ENCODE assay signal across 22 cellular contexts in the genomic region with DNA sequence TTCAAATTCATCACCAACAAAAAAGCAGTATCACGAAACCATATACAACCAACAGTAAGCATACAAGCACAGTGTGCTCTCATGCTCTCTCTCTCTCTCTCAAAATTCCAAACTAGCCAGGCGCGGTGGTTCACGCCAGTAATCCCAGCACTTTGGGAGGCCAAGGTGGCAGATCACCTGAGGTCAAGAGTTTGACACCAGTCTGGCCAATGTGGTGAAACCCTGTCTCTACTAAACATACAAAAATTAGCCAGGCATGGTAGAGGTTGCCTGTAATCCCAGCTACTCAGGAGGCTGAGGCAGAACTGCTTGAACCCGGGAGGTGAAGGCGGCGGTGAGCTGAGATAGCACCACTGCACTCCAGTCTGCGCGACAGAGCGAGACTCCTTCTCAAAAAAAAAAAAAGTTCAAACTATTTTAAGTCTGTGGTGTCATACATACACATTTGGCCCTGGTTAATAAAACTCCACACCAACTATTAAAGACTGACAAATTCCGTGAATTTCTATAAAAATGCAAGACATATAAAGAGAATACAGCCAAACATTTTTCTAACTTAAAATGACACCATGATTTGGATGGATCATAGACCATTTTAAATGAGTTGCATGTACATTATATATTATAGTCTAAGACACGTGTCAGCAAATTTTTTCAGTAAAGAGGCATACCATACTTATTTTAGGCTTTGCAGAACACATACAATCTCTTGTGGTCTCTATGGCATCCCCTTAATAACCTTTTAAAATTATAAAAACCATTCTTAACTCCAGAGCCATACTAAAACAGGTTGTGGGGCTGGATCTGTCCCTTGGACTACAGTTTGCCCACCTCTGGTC. TPM values are rescaled to one million over a fixed set of nuclear protein-coding genes. Genes with fewer than 3 reads are reported as not detected.
A peak's percentile ranks its signal among the peaks of the same experiment; 100 is the strongest.
DNase-seq lines count a peak whose midpoint lies in the region; ATAC-seq, FAIRE-seq and TF ChIP-seq lines count a peak whose summit lies in the region.
"Had no signal": no experiment of that assay in that cellular context is flagged by ENCODE, and none has a peak within 500 bp of the region (broad histone marks: within the 10 kb centered on the region; RNA-seq: fewer than 3 reads in every experiment).

No MANE protein-coding gene starts in this region.

- ATAC-seq in natural killer cell = no peak
- ATAC-seq in natural killer cell treated with Interleukin-12 subunit alpha and Interleukin-12 subunit beta and Interleukin-15 and Interleukin-18, amount 100 ng/mL, for 72 hours = no peak
- peak; percentile 49 for ATAC-seq in K562
- ATAC-seq in right lobe of liver = peak; percentile 9 to 44 (median 26)
- no peak for ATAC-seq in stimulated activated naive CD8-positive, alpha-beta T cell treated with anti-CD3 and anti-CD28 coated beads, Interleukin-15, amount 100 ng/mL, for 72 hours
- ATAC-seq in HG02678 (IDR thresholded peaks at IDR 0.05; ENCODE audit: unreplicated experiment) = no peak
- ATAC-seq: activated CD8-positive, alpha-beta memory T cell treated with anti-CD3 and anti-CD28 coated beads, Interleukin-2, amount 10 ng/mL, durations not matched to agents 7 days and 5 days had no signal

- H3K4me3 ChIP-seq in K562 (no peak overlapping the region), right lobe of liver (no peak overlapping the region), tibial artery (no peak overlapping the region)
- H3K4me3 ChIP-seq: vagina had no signal

- peak overlapping the region; percentile 59 to 70 for H3K27ac Mint-ChIP-seq in natural killer cell
- no peak overlapping the region for H3K27ac Mint-ChIP-seq in natural killer cell treated with Interleukin-12 subunit alpha and Interleukin-12 subunit beta and Interleukin-15 and Interleukin-18, amount 100 ng/mL, for 72 hours
- peak overlapping the region in 1 of 2 donors; percentile 28 for H3K27ac Mint-ChIP-seq in stimulated activated naive CD8-positive, alpha-beta T cell treated with anti-CD3 and anti-CD28 coated beads, Interleukin-15, amount 100 ng/mL, for 72 hours
- H3K27ac Mint-ChIP-seq: activated CD8-positive, alpha-beta memory T cell treated with anti-CD3 and anti-CD28 coated beads, Interleukin-2, amount 10 ng/mL, durations not matched to agents 7 days and 5 days had no signal

- no peak overlapping the region for H3K4me3 Mint-ChIP-seq in natural killer cell
- no peak overlapping the region for H3K4me3 Mint-ChIP-seq in natural killer cell treated with Interleukin-12 subunit alpha and Interleukin-12 subunit beta and Interleukin-15 and Interleukin-18, amount 100 ng/mL, for 72 hours
- H3K4me3 Mint-ChIP-seq in stimulated activated naive CD8-positive, alpha-beta T cell treated with anti-CD3 and anti-CD28 coated beads, Interleukin-15, amount 100 ng/mL, for 72 hours = no peak overlapping the region
- H3K4me3 Mint-ChIP-seq: activated CD8-positive, alpha-beta memory T cell treated with anti-CD3 and anti-CD28 coated beads, Interleukin-2, amount 10 ng/mL, durations not matched to agents 7 days and 5 days; central memory CD8-positive, alpha-beta T cell had no signal

- TF ChIP-seq POLR2A in K562 (conservative IDR thresholded peaks at IDR 0.05) (no peak), right lobe of liver (IDR thresholded peaks at IDR 0.05) (no peak)

- TF ChIP-seq CTCF in natural killer cell (IDR thresholded peaks at IDR 0.05) = no peak
- no peak for TF ChIP-seq CTCF in K562 (IDR thresholded peaks at IDR 0.05 in 2 of 3, conservative IDR thresholded peaks at IDR 0.05 in 1 of 3; ENCODE audit: insufficient read depth in 2 of 3, low read depth in 1 of 3, low read length in 3 of 3)
- no peak for TF ChIP-seq CTCF in right lobe of liver (IDR thresholded peaks at IDR 0.05)
- TF ChIP-seq CTCF in tibial artery (IDR thresholded peaks at IDR 0.05) = no peak

- no peaks in the 10 kb centered on the region for H3K27me3 Mint-ChIP-seq in natural killer cell (ENCODE audit: low read depth in 2 of 2)
- no peaks in the 10 kb centered on the region for H3K27me3 Mint-ChIP-seq in natural killer cell treated with Interleukin-12 subunit alpha and Interleukin-12 subunit beta and Interleukin-15 and Interleukin-18, amount 100 ng/mL, for 72 hours
- no peaks in the 10 kb centered on the region for H3K27me3 Mint-ChIP-seq in stimulated activated naive CD8-positive, alpha-beta T cell treated with anti-CD3 and anti-CD28 coated beads, Interleukin-15, amount 100 ng/mL, for 72 hours
- H3K27me3 Mint-ChIP-seq: activated CD8-positive, alpha-beta memory T cell treated with anti-CD3 and anti-CD28 coated beads, Interleukin-2, amount 10 ng/mL, durations not matched to agents 7 days and 5 days; central memory CD8-positive, alpha-beta T cell had no signal

- H3K9ac ChIP-seq in K562 (ENCODE audit: insufficient read depth in 1 of 2, low read depth in 2 of 2, low read length in 2 of 2) = no peak overlapping the region

- H3K9me3 ChIP-seq in K562 (replicated peaks; ENCODE audit: control insufficient read depth, insufficient read depth, low read depth, low read length) = no peaks in the 10 kb centered on the region
- no peaks in the 10 kb centered on the region for H3K9me3 ChIP-seq in right lobe of liver
- no peaks in the 10 kb centered on the region for H3K9me3 ChIP-seq in tibial artery
- H3K9me3 ChIP-seq: vagina had no signal

- no peak overlapping the region for H3K4me2 ChIP-seq in K562 (ENCODE audit: insufficient read depth, low read length)

- no peak for FAIRE-seq in K562 (lab: Jason Lieb, UNC)

- no peaks in the 10 kb centered on the region for H3K9me3 Mint-ChIP-seq in natural killer cell
- no peaks in the 10 kb centered on the region for H3K9me3 Mint-ChIP-seq in natural killer cell treated with Interleukin-12 subunit alpha and Interleukin-12 subunit beta and Interleukin-15 and Interleukin-18, amount 100 ng/mL, for 72 hours
- H3K9me3 Mint-ChIP-seq in stimulated activated naive CD8-positive, alpha-beta T cell treated with anti-CD3 and anti-CD28 coated beads, Interleukin-15, amount 100 ng/mL, for 72 hours = no peaks in the 10 kb centered on the region
- H3K9me3 Mint-ChIP-seq: central memory CD8-positive, alpha-beta T cell had no signal

- WGBS in K562 (ENCODE audit: insufficient coverage, low coverage, missing lambda C conversion rate) = 59% methylated on average over 10 of the region's 12 CpGs
- 78% methylated on average over 12 of the region's 12 CpGs for WGBS in right lobe of liver (ENCODE audit: insufficient coverage, low coverage, low lambda C conversion rate, missing lambda C conversion rate)

- H3K27ac ChIP-seq in K562 (ENCODE audit: extremely low read depth, low read depth, low read length) (no peak overlapping the region), right lobe of liver (peak overlapping the region in 1 of 3 donors; percentile 20), tibial artery (no peak overlapping the region)
- H3K27ac ChIP-seq: RWPE1, vagina had no signal

- peaks cover 0 to 4% of the 10 kb centered on the region in 2 experiments; a peak in 3 of 5 replicates for H3K4me1 ChIP-seq in K562 (replicated peaks in 1 of 2; ENCODE audit: control insufficient read depth in 2 of 2, insufficient read depth in 2 of 2, low read length in 2 of 2)
- H3K4me1 ChIP-seq in right lobe of liver = peaks cover 0 to 42% (median 10%) of the 10 kb centered on the region in 4 donors
- peaks cover 0 to 30% (median 3%) of the 10 kb centered on the region in 4 donors for H3K4me1 ChIP-seq in tibial artery

- H3K9me1 ChIP-seq in K562 (ENCODE audit: control insufficient read depth, insufficient read depth, low read length) = no peaks in the 10 kb centered on the region

- no TSS peak for BruUV-seq in K562 (replicated peaks; lab: Mats Ljungman, UMichigan)

- CTCF ChIA-PET in K562 (lab: Yijun Ruan, JAX; ENCODE audit: low intra/inter-chr PET ratio) = no interaction called here

- no peak for TF ChIP-seq RAD21 in K562 (CRISPR knock-in tag; conservative IDR thresholded peaks at IDR 0.05 in 1 of 2, IDR thresholded peaks at IDR 0.05 in 1 of 2)

- TF ChIP-seq EP300 in K562 (IDR thresholded peaks at IDR 0.05; ENCODE audit: low read length) = no peak

- intact Hi-C loops in natural killer cell (cut with micrococcal nuclease) (no loop called here), K562 (cut with micrococcal nuclease) (no loop called here), right lobe of liver (cut with DNase I) (no loop called here), tibial artery (cut with DNase I; ENCODE audit: low total_unique reads) (no loop called here)

- H3K36me3 Mint-ChIP-seq in natural killer cell = no peaks in the 10 kb centered on the region
- H3K36me3 Mint-ChIP-seq in natural killer cell treated with Interleukin-12 subunit alpha and Interleukin-12 subunit beta and Interleukin-15 and Interleukin-18, amount 100 ng/mL, for 72 hours = no peaks in the 10 kb centered on the region

- DNase-seq in natural killer cell (no peak), K562 (ENCODE audit: extremely low read depth in 1 of 4, low spot score in 3 of 4) (no peak), right lobe of liver (peak in 1 of 3 donors; percentile 49), tibial artery (no peak)
- no peak for DNase-seq in natural killer cell treated with Interleukin-12 subunit alpha and Interleukin-12 subunit beta and Interleukin-15 and Interleukin-18, amount 100 ng/mL, for 72 hours (ENCODE audit: low spot score)
- no peak for DNase-seq in stimulated activated naive CD4-positive, alpha-beta T cell treated with Interleukin-2 at 50 U/mL for 16 hours (lab: John Stamatoyannopoulos, UW)
- no peak for DNase-seq in stimulated activated naive CD8-positive, alpha-beta T cell treated with anti-CD3 and anti-CD28 coated beads, Interleukin-15, amount 100 ng/mL, for 72 hours
- DNase-seq: activated CD4-positive, alpha-beta T cell treated with anti-CD3 and anti-CD28 coated beads for 4 hours; activated CD8-positive, alpha-beta memory T cell treated with anti-CD3 and anti-CD28 coated beads, Interleukin-2, amount 10 ng/mL, durations not matched to agents 7 days and 5 days; activated effector memory CD4-positive, alpha-beta T cell treated with Interleukin-2 at 50 U/mL for 16 hours; DMS79; effector CD8-positive, alpha-beta T cell; KG1; NCI-H1092 treated with DMSO at 0.1 percent for 48 hours; NCI-H526; posterior cingulate gyrus; stimulated activated CD4-positive, alpha-beta T cell treated with anti-CD3 and anti-CD28 coated beads, Interleukin-4, amount 100 ng/mL, for 4 hours; SW 1271 had no signal

- in situ Hi-C loops in K562 (cut with MboI) = no loop called here

- H3K4me1 Mint-ChIP-seq in natural killer cell = peaks cover 65 to 77% of the 10 kb centered on the region in 2 donors
- H3K4me1 Mint-ChIP-seq in natural killer cell treated with Interleukin-12 subunit alpha and Interleukin-12 subunit beta and Interleukin-15 and Interleukin-18, amount 100 ng/mL, for 72 hours (ENCODE audit: low read depth in 2 of 2) = peaks cover 51 to 53% of the 10 kb centered on the region in 2 donors
- H3K4me1 Mint-ChIP-seq in stimulated activated naive CD8-positive, alpha-beta T cell treated with anti-CD3 and anti-CD28 coated beads, Interleukin-15, amount 100 ng/mL, for 72 hours = peaks cover 84% of the 10 kb centered on the region

- H3K27me3 ChIP-seq in K562 (ENCODE audit: control insufficient read depth in 2 of 2, insufficient read depth in 2 of 2, low read length in 2 of 2) (no peaks in the 10 kb centered on the region), right lobe of liver (no peaks in the 10 kb centered on the region), tibial artery (no peaks in the 10 kb centered on the region)
- H3K27me3 ChIP-seq: vagina had no signal

- H4K20me1 ChIP-seq in K562 (replicated peaks; ENCODE audit: control insufficient read depth, insufficient read depth, low read length) = peaks cover 16% of the 10 kb centered on the region

- peaks cover 64% of the 10 kb centered on the region for H3K79me2 ChIP-seq in K562 (ENCODE audit: control insufficient read depth, insufficient read depth, low read length)

- POLR2A ChIA-PET in K562 (lab: Yijun Ruan, JAX) = interaction anchor here (0.9 kb wide), 1 partner anchor 8 kb away, joined by 3 read pairs; no protein-coding TSS in a partner anchor

- no peaks in the 10 kb centered on the region for H3K36me3 ChIP-seq in K562 (ENCODE audit: control insufficient read depth, insufficient read depth, low read length)
- H3K36me3 ChIP-seq in right lobe of liver = no peaks in the 10 kb centered on the region
- H3K36me3 ChIP-seq in tibial artery = no peaks in the 10 kb centered on the region
- H3K36me3 ChIP-seq: vagina had no signal

- no peak overlapping the region for H2AFZ ChIP-seq in K562 (ENCODE audit: low read depth, low read length)

RNA-seq across cellular contexts. Expression of a gene that starts 30.9 kb away (rescaled TPM):
- total RNA-seq in natural killer cell = 100 to 1,000 TPM; 184 to 225 (median 188) TPM
- 10 to 100 TPM; 69.6 to 98.9 TPM for total RNA-seq in natural killer cell treated with Interleukin-12 subunit alpha and Interleukin-12 subunit beta and Interleukin-15 and Interleukin-18, amount 100 ng/mL, for 72 hours
- total RNA-seq in K562 (2011; cell fraction: chromatin; rRNA removed; ENCODE audit: low replicate concordance) = 147 and 204 TPM in 2 replicates
- total RNA-seq in K562 (2011; cell fraction: nucleolus; rRNA removed) = 111 and 116 TPM in 2 replicates
- total RNA-seq in K562 (2011; cell fraction: nucleoplasm; rRNA removed) = 154 and 170 TPM in 2 replicates
- 29.9 and 31.1 TPM in 2 replicates for total RNA-seq in K562 (2014; rRNA removed)
- 24.0 and 26.5 TPM in 2 replicates for total RNA-seq in K562 (2014; rRNA removed; fragmentation: Illumina TruSeq; extraction: Trizol)
- total RNA-seq in K562 (2015; rRNA removed; fragmentation: Illumina TruSeq; extraction: Trizol) = 22.9 and 24.5 TPM in 2 replicates
- 32.9 and 36.0 TPM in 2 replicates for total RNA-seq in K562 (2021)
- 23.6 and 28.9 TPM in 2 replicates for polyA plus RNA-seq in K562 (2011; rRNA removed)
- polyA plus RNA-seq in K562 (2011; cell fraction: cytosol; rRNA removed) = 12.2 and 19.7 TPM in 2 replicates
- 26.3 and 32.2 TPM in 2 replicates for polyA plus RNA-seq in K562 (2011; cell fraction: nucleus; rRNA removed)
- polyA plus RNA-seq in K562 (2012) = 23.7 and 25.1 TPM in 2 replicates
- 22.2 and 25.8 TPM in 2 replicates for polyA plus RNA-seq in K562 (2014; fragmentation: Illumina TruSeq; extraction: Trizol)
- polyA plus RNA-seq in K562 (2014; fragmentation: Nextera tagmentation; extraction: Ambion mirVana) = 1 to 10 TPM; 6.2 to 7.2 TPM
- polyA plus RNA-seq in K562 (2014; rRNA removed) = 18.0 and 20.6 TPM in 2 replicates
- 56.5 and 66.1 TPM in 2 replicates for polyA minus RNA-seq in K562 (2011; rRNA and poly(A)+ RNA removed)
- polyA minus RNA-seq in K562 (2011; cell fraction: cytosol; rRNA and poly(A)+ RNA removed) = 26.3 and 35.2 TPM in 2 replicates
- 24.6 and 39.7 TPM in 2 replicates for polyA minus RNA-seq in K562 (2011; cell fraction: nucleus; rRNA and poly(A)+ RNA removed)
- 10 to 100 TPM; 42.4 to 65.1 (median 44.7) TPM for total RNA-seq in right lobe of liver

Comparison
In these comparisons a context has a peak if more than half of its experiments do, and no peak if none do; other contexts are left out.
1. H3K27ac Mint-ChIP-seq: peak in natural killer cell (2 of 2); none in natural killer cell treated with Interleukin-12 subunit alpha and Interleukin-12 subunit beta and Interleukin-15 and Interleukin-18, amount 100 ng/mL, for 72 hours (0 of 2).
2. ATAC-seq: peak in K562 (single experiment) and right lobe of liver (4 of 4); none in natural killer cell (0 of 3), natural killer cell treated with Interleukin-12 subunit alpha and Interleukin-12 subunit beta and Interleukin-15 and Interleukin-18, amount 100 ng/mL, for 72 hours (0 of 2), stimulated activated naive CD8-positive, alpha-beta T cell treated with anti-CD3 and anti-CD28 coated beads, Interleukin-15, amount 100 ng/mL, for 72 hours (single experiment) and HG02678 (single experiment).